17 cellular contexts compared by ENCODE assay signal in the genomic region with DNA sequence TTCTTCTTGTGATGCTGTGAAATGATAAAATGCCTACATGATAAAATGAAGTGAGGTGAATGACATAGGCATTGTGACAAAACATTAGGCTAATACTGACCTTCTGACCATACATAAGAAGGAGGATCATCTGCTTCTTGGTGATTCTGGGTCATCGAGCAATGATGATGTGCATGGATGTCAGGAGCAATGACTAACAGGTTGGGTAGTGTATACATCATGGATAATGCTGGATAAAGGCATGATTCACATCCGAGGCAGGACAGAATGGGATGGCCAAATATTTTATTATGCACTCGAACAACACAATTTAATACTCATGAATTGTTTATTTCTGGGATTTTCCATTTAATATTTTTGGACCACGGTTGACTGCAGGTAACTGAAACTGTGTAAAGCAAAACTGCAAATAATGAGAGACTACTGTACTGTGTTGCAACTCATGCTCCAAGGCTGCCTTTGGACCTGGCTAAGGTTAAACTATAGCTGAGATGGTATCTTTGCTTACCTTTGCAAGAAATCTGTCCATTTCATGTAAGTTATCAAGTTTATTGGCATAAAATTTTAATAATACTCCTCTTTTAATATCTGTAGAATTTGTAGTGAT. TPM values are rescaled to one million over a fixed set of nuclear protein-coding genes. Genes with fewer than 3 reads are reported as not detected.
DNase-seq lines count a peak whose midpoint lies in the region; ATAC-seq and TF ChIP-seq lines count a peak whose summit lies in the region.
"Had no signal": no experiment of that assay in that cellular context is flagged by ENCODE, and none has a peak within 500 bp of the region (broad histone marks: within the 10 kb centered on the region; RNA-seq: fewer than 3 reads in every experiment).

No MANE protein-coding gene starts in this region.

- in situ Hi-C loops in mammary epithelial cell (cut with MboI; ENCODE audit: low sequenced_read_pairs in 2 of 2) = no loop called here

- WGBS in mammary epithelial cell (ENCODE audit: low coverage, missing lambda C conversion rate) = 81% methylated on average over 4 of the region's 4 CpGs

- H3K4me2 ChIP-seq in mammary epithelial cell (ENCODE audit: insufficient read depth, low read depth, low read length) = no peak overlapping the region
- H3K4me2 ChIP-seq: BLaER1, KMS-11 had no signal

- H3K36me3 ChIP-seq in mammary epithelial cell (ENCODE audit: insufficient read depth, low read length) = no peaks in the 10 kb centered on the region
- H3K36me3 ChIP-seq: BLaER1 had no signal

- intact Hi-C loops in mammary epithelial cell (cut with micrococcal nuclease) = no loop called here

- H3K27ac ChIP-seq in mammary epithelial cell (ENCODE audit: insufficient read depth, low read depth, low read length) = no peak overlapping the region
- H3K27ac ChIP-seq: BLaER1, KMS-11 had no signal

- no peak for ATAC-seq in HG03469 (IDR thresholded peaks at IDR 0.05; ENCODE audit: unreplicated experiment)
- ATAC-seq: Panc1 had no signal

- TF ChIP-seq CTCF in mammary epithelial cell (conservative IDR thresholded peaks at IDR 0.05 in 1 of 2, IDR thresholded peaks at IDR 0.05 in 1 of 2; ENCODE audit: extremely low read depth in 1 of 2, insufficient read depth in 1 of 2, low read depth in 1 of 2, low read length in 2 of 2) = no peak

- H3K27me3 ChIP-seq in mammary epithelial cell (ENCODE audit: insufficient read depth, low read length) = no peaks in the 10 kb centered on the region
- H3K27me3 ChIP-seq: BLaER1 had no signal

- dilution Hi-C loops in mammary epithelial cell (cut with HindIII; ENCODE audit: low sequenced_read_pairs) = no loop called here

- H3K79me2 ChIP-seq in mammary epithelial cell (ENCODE audit: insufficient read depth, low read length) = no peaks in the 10 kb centered on the region

- CTCF ChIA-PET in mammary epithelial cell (lab: Charles Lee; ENCODE audit: low non-redundant PET) = no interaction called here

- no peaks in the 10 kb centered on the region for H3K4me1 ChIP-seq in mammary epithelial cell (ENCODE audit: insufficient read depth, low read length)
- H3K4me1 ChIP-seq: BLaER1 had no signal

- no peaks in the 10 kb centered on the region for H3K9me3 ChIP-seq in mammary epithelial cell (replicated peaks; ENCODE audit: insufficient read depth, low read length)

- H2AFZ ChIP-seq in mammary epithelial cell (ENCODE audit: low read depth, low read length) = no peak overlapping the region

- H3K9ac ChIP-seq in mammary epithelial cell (ENCODE audit: insufficient read depth, low read length) = no peak overlapping the region
- H3K9ac ChIP-seq: BLaER1, KMS-11 had no signal

- H4K20me1 ChIP-seq in mammary epithelial cell (ENCODE audit: insufficient read depth, low read length) = no peaks in the 10 kb centered on the region
- H4K20me1 ChIP-seq: BLaER1 had no signal

- DNase-seq in EL = peak; percentile 60
- DNase-seq in HT1080 (ENCODE audit: low read depth) = peak; percentile 55
- DNase-seq in mammary epithelial cell = peak; percentile 57
- peak; percentile 15 for DNase-seq in kidney tubule cell (ENCODE audit: low spot score)
- no peak for DNase-seq in DMS 273 (lab: John Stamatoyannopoulos, UW; ENCODE audit: unreplicated experiment)
- DNase-seq in pons (ENCODE audit: low spot score) = no peak
- DNase-seq: CD8-positive, alpha-beta memory T cell; MM.1S; NCI-H1105 treated with DMSO at 0.1 percent for 48 hours; NCI-H187 treated with DMSO at 0.1 percent for 48 hours; NCI-H446 treated with DMSO at 0.1 percent for 48 hours; NCI-H82; SIG-M5 had no signal

- BruUV-seq in mammary epithelial cell (replicated peaks; lab: Mats Ljungman, UMichigan) = no TSS peak

- no peak overlapping the region for H3K4me3 ChIP-seq in mammary epithelial cell (replicated peaks in 1 of 3; ENCODE audit: insufficient read depth in 1 of 3, low read depth in 2 of 3, low read length in 3 of 3)
- H3K4me3 ChIP-seq: BLaER1 had no signal

RNA-seq across cellular contexts. Expression of gene SLC25A21, which starts 7.6 kb away (rescaled TPM):
- total RNA-seq in HT1080 (2014; rRNA removed; shearing (Covaris generic)) = 0.13 and 0.37 TPM in 2 replicates
- 0.24 and 0.80 TPM in 2 replicates for polyA plus RNA-seq in HT1080 (2015; cell fraction: cytosol; rRNA removed)
- polyA plus RNA-seq in HT1080 (2015; cell fraction: nucleus; rRNA removed) = 0.26 and 0.90 TPM in 2 replicates
- 1 to 10 TPM in 1 of 2 donors, under 1 TPM in 1; 0.99 to 1.3 TPM for total RNA-seq in mammary epithelial cell
- polyA plus RNA-seq in mammary epithelial cell = 0.31 TPM
- polyA minus RNA-seq in mammary epithelial cell = not detected
- total RNA-seq: CD8-positive, alpha-beta memory T cell had no signal
- polyA plus RNA-seq: CD8-positive, alpha-beta memory T cell had no signal

RNA-seq across cellular contexts. Expression of gene MIPOL1, which starts 17.7 kb away (rescaled TPM):
- total RNA-seq in HT1080 (2014; rRNA removed; shearing (Covaris generic)) = 7.7 and 8.1 TPM in 2 replicates
- 6.4 and 6.8 TPM in 2 replicates for polyA plus RNA-seq in HT1080 (2015; cell fraction: cytosol; rRNA removed)
- polyA plus RNA-seq in HT1080 (2015; cell fraction: nucleus; rRNA removed) = 5.8 and 8.9 TPM in 2 replicates
- 10 to 100 TPM; 11.2 to 15.7 TPM for total RNA-seq in mammary epithelial cell
- 2.7 TPM for polyA plus RNA-seq in mammary epithelial cell
- 2.7 TPM for polyA minus RNA-seq in mammary epithelial cell
- total RNA-seq: CD8-positive, alpha-beta memory T cell had no signal
- polyA plus RNA-seq: CD8-positive, alpha-beta memory T cell had no signal

Comparison
In these comparisons a context has a peak if more than half of its experiments do, and no peak if none do; other contexts are left out.
1. DNase-seq: peak in EL (single experiment), HT1080 (single experiment), mammary epithelial cell (single experiment) and kidney tubule cell (single experiment); none in DMS 273 (single experiment) and pons (single experiment).